8 cellular contexts compared by ENCODE assay signal in genomic region chr22:28741200-28741757, GRCh38. TPM values are rescaled to one million over a fixed set of nuclear protein-coding genes. Genes with fewer than 3 reads are reported as not detected.
DNase-seq lines count a peak whose midpoint lies in the region; ATAC-seq, FAIRE-seq and TF ChIP-seq lines count a peak whose summit lies in the region.

No MANE protein-coding gene starts in this region.

- CTCF ChIA-PET in MCF 10A (lab: Yijun Ruan, JAX) = no interaction called here

- H3K9ac ChIP-seq in HUES6 (ENCODE audit: low read length) (peak overlapping the region; percentile 71), muscle layer of colon (ENCODE audit: low read length) (no peak overlapping the region)

- H3K4me3 Mint-ChIP-seq in MCF 10A (ENCODE audit: unreplicated experiment) = peak overlapping the region; percentile 93

- H3K27ac ChIP-seq in HUES6 (ENCODE audit: low read depth, low read length) (peak overlapping the region; percentile 76; the same call in 1 of the 2 replicates), muscle layer of colon (ENCODE audit: low read depth, low read length) (no peak overlapping the region), small intestine (ENCODE audit: low read depth in 1 of 2, low read length in 1 of 2) (peak overlapping the region in 1 of 2 donors; percentile 0)

- peak overlapping the region; percentile 92 for H3K27ac Mint-ChIP-seq in MCF 10A (ENCODE audit: low read depth, unreplicated experiment)

- intact Hi-C loops in MCF 10A (cut with micrococcal nuclease) = loop anchor here (1.0 kb wide), 1 partner anchor 141 kb away; no protein-coding TSS in a partner anchor

- no peak for TF ChIP-seq CTCF in AG10803 (conservative IDR thresholded peaks at IDR 0.05; ENCODE audit: low read length)
- TF ChIP-seq CTCF in MCF 10A (IDR thresholded peaks at IDR 0.05; ENCODE audit: unreplicated experiment) = no peak

- H3K4me1 ChIP-seq in HUES6 (ENCODE audit: control insufficient read depth, insufficient read depth, low read length) (peaks cover 20% of the 10 kb centered on the region), muscle layer of colon (ENCODE audit: insufficient read depth, low read length) (peaks cover 16% of the 10 kb centered on the region), small intestine (ENCODE audit: control insufficient read depth in 2 of 2, insufficient read depth in 1 of 2, low read depth in 1 of 2, low read length in 1 of 2) (peaks cover 0 to 2% of the 10 kb centered on the region in 2 donors)

- FAIRE-seq in small intestine (lab: Jason Lieb, UNC) = no peak

- H3K27me3 ChIP-seq in HUES6 (ENCODE audit: control insufficient read depth, insufficient read depth, low read length) (no peaks in the 10 kb centered on the region), muscle layer of colon (ENCODE audit: control insufficient read depth in 1 of 2, insufficient read depth in 2 of 2, low read length in 2 of 2) (no peaks in the 10 kb centered on the region), small intestine (ENCODE audit: control insufficient read depth in 2 of 2, insufficient read depth in 2 of 2, low read length in 2 of 2) (no peaks in the 10 kb centered on the region)

- peak overlapping the region; percentile 92 for H3K4me3 ChIP-seq in AG10803 (ENCODE audit: low read length)
- H3K4me3 ChIP-seq in HUES6 (ENCODE audit: low read depth, low read length) = peak overlapping the region; percentile 84
- peak overlapping the region; percentile 26 to 98 for H3K4me3 ChIP-seq in muscle layer of colon (ENCODE audit: low read depth in 1 of 2, low read length in 2 of 2)
- peak overlapping the region in 1 of 2 donors; percentile 81 for H3K4me3 ChIP-seq in small intestine (ENCODE audit: low read depth in 1 of 2, low read length in 2 of 2)

- no peaks in the 10 kb centered on the region for H3K9me3 ChIP-seq in HUES6 (ENCODE audit: control insufficient read depth, insufficient read depth, low read depth, low read length)
- no peaks in the 10 kb centered on the region for H3K9me3 ChIP-seq in muscle layer of colon (ENCODE audit: low read length)
- H3K9me3 ChIP-seq in small intestine (ENCODE audit: control insufficient read depth, low read depth) = no peaks in the 10 kb centered on the region

- H3K36me3 Mint-ChIP-seq in MCF 10A (ENCODE audit: insufficient read depth, unreplicated experiment) = peaks cover 30% of the 10 kb centered on the region

- BruUV-seq in MCF 10A (replicated peaks; lab: Mats Ljungman, UMichigan) = TSS peak; percentile 72

- peaks cover 25% of the 10 kb centered on the region for H3K36me3 ChIP-seq in HUES6 (ENCODE audit: control insufficient read depth, insufficient read depth, low read length)
- peaks cover 19% of the 10 kb centered on the region for H3K36me3 ChIP-seq in muscle layer of colon (ENCODE audit: insufficient read depth, low read length)
- H3K36me3 ChIP-seq in small intestine (ENCODE audit: control insufficient read depth in 2 of 2, insufficient read depth in 2 of 2, low read length in 2 of 2) = peaks cover 0 to 4% of the 10 kb centered on the region in 2 donors

- ATAC-seq in GM21515 (IDR thresholded peaks at IDR 0.05; ENCODE audit: unreplicated experiment) (no peak), HG02678 (IDR thresholded peaks at IDR 0.05; ENCODE audit: unreplicated experiment) (no peak)

- H3K9me3 Mint-ChIP-seq in MCF 10A (ENCODE audit: unreplicated experiment) = no peaks in the 10 kb centered on the region

- WGBS in small intestine, 3 donors = 3 to 7% (median 6%) methylated on average over 16 of the region's 16 CpGs

- H3K27me3 Mint-ChIP-seq in MCF 10A (ENCODE audit: insufficient read depth, unreplicated experiment) = no peaks in the 10 kb centered on the region

- DNase-seq in AG10803 (ENCODE audit: low read depth) = no peak
- DNase-seq in MCF 10A (ENCODE audit: unreplicated experiment) = no peak
- no peak for DNase-seq in retina
- no peak for DNase-seq in small intestine

- POLR2A ChIA-PET in MCF 10A (lab: Yijun Ruan, JAX) = interaction anchor here (0.7 to 5.5 kb wide), 8 partner anchors 10 to 58 kb away, joined by 3 to 47 read pairs (median 5); partner anchors contain the start of genes CCDC117 and XBP1

- peaks cover 15% of the 10 kb centered on the region for H3K4me1 Mint-ChIP-seq in MCF 10A (ENCODE audit: insufficient read depth, unreplicated experiment)

RNA-seq across cellular contexts. Expression of gene CHEK2, which starts 0.3 kb away (rescaled TPM):
- total RNA-seq in MCF 10A (2022) = 17.6 and 18.8 TPM in 2 replicates
- polyA plus RNA-seq in small intestine = 10 to 100 TPM in 1 of 3 donors, 1 to 10 TPM in 2; 6.5 to 21.5 (median 8.5) TPM

RNA-seq across cellular contexts. Expression of gene HSCB, which starts 0.6 kb away (rescaled TPM):
- total RNA-seq in MCF 10A (2022) = 19.3 and 24.7 TPM in 2 replicates
- 10 to 100 TPM; 19.2 to 21.2 (median 19.5) TPM for polyA plus RNA-seq in small intestine

RNA-seq across cellular contexts. Expression of gene CCDC117, which starts 31.2 kb away (rescaled TPM):
- 12.1 and 14.6 TPM in 2 replicates for total RNA-seq in MCF 10A (2022)
- polyA plus RNA-seq in small intestine = 10 to 100 TPM in 1 of 3 donors, 1 to 10 TPM in 2; 7.8 to 10.3 (median 8.5) TPM

RNA-seq across cellular contexts. Expression of gene XBP1, which starts 59.1 kb away (rescaled TPM):
- 274 and 429 TPM in 2 replicates for total RNA-seq in MCF 10A (2022)
- polyA plus RNA-seq in small intestine = 100 to 1,000 TPM in 2 of 3 donors, 10 to 100 TPM in 1; 60.2 to 232 (median 113) TPM
